8 cellular contexts compared by ENCODE assay signal in the genomic region with DNA sequence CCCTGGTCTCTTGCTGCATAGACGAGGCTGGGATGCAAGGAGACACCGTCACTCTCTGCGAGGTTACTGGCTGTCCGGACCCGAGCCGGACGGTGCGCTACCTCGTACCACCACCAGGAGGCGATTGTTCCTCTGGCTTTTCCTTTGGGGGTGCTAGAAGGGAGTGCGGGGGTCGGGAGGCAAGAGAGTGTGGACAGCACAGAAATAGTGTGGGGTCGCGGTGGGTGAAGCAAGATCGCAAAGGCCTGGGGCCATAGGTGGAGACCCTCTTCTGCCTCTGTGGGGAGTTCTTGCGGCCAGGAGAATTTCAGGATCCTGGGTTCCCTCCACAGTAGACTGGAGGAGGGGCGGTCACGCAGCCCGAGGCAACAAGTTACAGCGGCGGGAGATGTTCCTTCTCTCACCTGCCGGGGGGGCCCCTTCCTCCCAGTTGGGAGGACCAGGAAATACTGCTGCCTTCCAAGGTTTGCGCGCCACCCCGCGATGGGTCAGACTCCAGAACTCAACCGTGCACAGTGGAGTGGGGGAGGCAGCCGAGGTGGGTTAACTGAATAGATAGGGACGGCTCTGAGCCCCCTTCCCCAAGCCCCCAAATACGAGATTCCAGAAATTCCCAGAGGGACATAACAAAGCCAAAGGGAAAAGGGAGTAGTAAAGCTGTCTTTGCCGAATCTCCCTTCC. TPM values are rescaled to one million over a fixed set of nuclear protein-coding genes. Genes with fewer than 3 reads are reported as not detected.
DNase-seq lines count a peak whose midpoint lies in the region; ATAC-seq and TF ChIP-seq lines count a peak whose summit lies in the region.

No MANE protein-coding gene starts in this region.

- H3K4me3 ChIP-seq in lung, result no peak overlapping the region

- DNase-seq in EL (peak; percentile 43), M059J (ENCODE audit: low read depth) (peak; percentile 27), lung (ENCODE audit: low spot score) (peak; percentile 57)
- DNase-seq in activated CD4-positive, alpha-beta T cell treated with anti-CD3 and anti-CD28 coated beads for 4 hours, result peak; percentile 49 to 73
- peak; percentile 72 to 89 for DNase-seq in stimulated activated effector memory CD8-positive, alpha-beta T cell treated with anti-CD3 and anti-CD28 coated beads, Interleukin-12 subunit alpha, Interleukin-12 subunit beta, amount 100 ng/mL, for 72 hours (ENCODE audit: low spot score in 2 of 2)

- TF ChIP-seq CTCF in lung (IDR thresholded peaks at IDR 0.05; ENCODE audit: control extremely low read depth, extremely low read depth), result peak; percentile 61

- no peaks in the 10 kb centered on the region for H3K27me3 ChIP-seq in lung (ENCODE audit: control insufficient read depth, insufficient read depth)

- no peaks in the 10 kb centered on the region for H3K9me3 Mint-ChIP-seq in dendritic cell treated with granulocyte-macrophage colony-stimulating factor and Interleukin-4, amounts not matched to agents 40 ng/mL and 50 ng/mL, for 4 days
- no peaks in the 10 kb centered on the region for H3K9me3 Mint-ChIP-seq in stimulated activated effector memory CD8-positive, alpha-beta T cell treated with anti-CD3 and anti-CD28 coated beads, Interleukin-12 subunit alpha, Interleukin-12 subunit beta, amount 100 ng/mL, for 72 hours

- peak overlapping the region; percentile 66 for H3K4me3 Mint-ChIP-seq in dendritic cell treated with granulocyte-macrophage colony-stimulating factor and Interleukin-4, amounts not matched to agents 40 ng/mL and 50 ng/mL, for 4 days
- H3K4me3 Mint-ChIP-seq in stimulated activated effector memory CD8-positive, alpha-beta T cell treated with anti-CD3 and anti-CD28 coated beads, Interleukin-12 subunit alpha, Interleukin-12 subunit beta, amount 100 ng/mL, for 72 hours, result peak overlapping the region; percentile 72

- peak overlapping the region; percentile 67 for H3K27ac Mint-ChIP-seq in dendritic cell treated with granulocyte-macrophage colony-stimulating factor and Interleukin-4, amounts not matched to agents 40 ng/mL and 50 ng/mL, for 4 days
- peak overlapping the region; percentile 73 for H3K27ac Mint-ChIP-seq in stimulated activated effector memory CD8-positive, alpha-beta T cell treated with anti-CD3 and anti-CD28 coated beads, Interleukin-12 subunit alpha, Interleukin-12 subunit beta, amount 100 ng/mL, for 72 hours

- peaks cover 0 to 19% of the 10 kb centered on the region in 2 donors for H3K4me1 ChIP-seq in lung (ENCODE audit: control insufficient read depth in 2 of 2, insufficient read depth in 2 of 2, low read length in 2 of 2)

- peaks cover 0 to 15% of the 10 kb centered on the region in 2 donors for H3K36me3 ChIP-seq in lung (ENCODE audit: control insufficient read depth in 2 of 2, insufficient read depth in 2 of 2, low read length in 2 of 2)

- no peak for ATAC-seq in lung (ENCODE audit: insufficient read depth, low FRiP score)
- peak; percentile 31 for ATAC-seq in stimulated activated effector memory CD8-positive, alpha-beta T cell treated with anti-CD3 and anti-CD28 coated beads, Interleukin-12 subunit alpha, Interleukin-12 subunit beta, amount 100 ng/mL, for 72 hours
- no peak for ATAC-seq in HG03378 (IDR thresholded peaks at IDR 0.05; ENCODE audit: unreplicated experiment)
- no peak for ATAC-seq in HG03175 (IDR thresholded peaks at IDR 0.05; ENCODE audit: unreplicated experiment)

- H3K9me3 ChIP-seq in lung (ENCODE audit: control insufficient read depth in 2 of 2, insufficient read depth in 1 of 2, low read length in 1 of 2), result no peaks in the 10 kb centered on the region

- WGBS in lung, 2 donors, result 2 to 6% methylated on average over 30 to 31 of the region's 31 CpGs

- peaks cover 60% of the 10 kb centered on the region for H3K4me1 Mint-ChIP-seq in dendritic cell treated with granulocyte-macrophage colony-stimulating factor and Interleukin-4, amounts not matched to agents 40 ng/mL and 50 ng/mL, for 4 days (ENCODE audit: low read depth)
- H3K4me1 Mint-ChIP-seq in stimulated activated effector memory CD8-positive, alpha-beta T cell treated with anti-CD3 and anti-CD28 coated beads, Interleukin-12 subunit alpha, Interleukin-12 subunit beta, amount 100 ng/mL, for 72 hours, result peaks cover 74% of the 10 kb centered on the region

- H3K27me3 Mint-ChIP-seq in dendritic cell treated with granulocyte-macrophage colony-stimulating factor and Interleukin-4, amounts not matched to agents 40 ng/mL and 50 ng/mL, for 4 days, result peaks cover 51% of the 10 kb centered on the region

- H3K27ac ChIP-seq in lung (ENCODE audit: low read depth in 1 of 2, low read length in 1 of 2), result no peak overlapping the region

- intact Hi-C loops in dendritic cell treated with granulocyte-macrophage colony-stimulating factor and Interleukin-4, amounts not matched to agents 40 ng/mL and 50 ng/mL, for 4 days (cut with micrococcal nuclease), result no loop called here

- H3K36me3 Mint-ChIP-seq in dendritic cell treated with granulocyte-macrophage colony-stimulating factor and Interleukin-4, amounts not matched to agents 40 ng/mL and 50 ng/mL, for 4 days (ENCODE audit: low read depth), result no peaks in the 10 kb centered on the region
- H3K36me3 Mint-ChIP-seq in stimulated activated effector memory CD8-positive, alpha-beta T cell treated with anti-CD3 and anti-CD28 coated beads, Interleukin-12 subunit alpha, Interleukin-12 subunit beta, amount 100 ng/mL, for 72 hours, result peaks cover 81% of the 10 kb centered on the region

RNA-seq across cellular contexts. Expression of a gene that starts 6.9 kb away (rescaled TPM):
- total RNA-seq in M059J (2014; rRNA removed; shearing (Covaris generic)), result 0.37 TPM in 1 of 2 replicates, not detected in the other
- 10 to 100 TPM in 1 of 2 donors, 1 to 10 TPM in 1; 1.6 to 10.2 TPM for total RNA-seq in lung
- 1 to 10 TPM in 1 of 2 donors, under 1 TPM in 1; 0.37 to 2.2 TPM for polyA plus RNA-seq in lung

RNA-seq across cellular contexts. Expression of a gene that starts 13.2 kb away (rescaled TPM):
- total RNA-seq in M059J (2014; rRNA removed; shearing (Covaris generic)), result 0.12 TPM in 1 of 2 replicates, not detected in the other
- total RNA-seq in lung, result 10 to 100 TPM in 1 of 2 donors, 1 to 10 TPM in 1; 6.9 to 20.0 TPM
- 10 to 100 TPM; 16.2 to 19.2 TPM for polyA plus RNA-seq in lung

RNA-seq across cellular contexts. Expression of a gene that starts 13.3 kb away (rescaled TPM):
- 0.49 TPM in 1 of 2 replicates, not detected in the other for total RNA-seq in M059J (2014; rRNA removed; shearing (Covaris generic))
- total RNA-seq in lung, result 1 to 10 TPM; 1.8 to 4.7 TPM
- polyA plus RNA-seq in lung, result 10 to 100 TPM in 1 of 2 donors, 1 to 10 TPM in 1; 9.9 to 12.3 TPM

Comparison
In these comparisons a context has a peak if more than half of its experiments do, and no peak if none do; other contexts are left out.
1. DNase-seq: peak in every context shown above with its lines; median percentile 80 in stimulated activated effector memory CD8-positive, alpha-beta T cell treated with anti-CD3 and anti-CD28 coated beads, Interleukin-12 subunit alpha, Interleukin-12 subunit beta, amount 100 ng/mL, for 72 hours; 61 in activated CD4-positive, alpha-beta T cell treated with anti-CD3 and anti-CD28 coated beads for 4 hours; 57 in lung; 43 in EL; 27 in M059J.